ENCODE assay signal across 1 cellular context in genomic region chr4:146175541-146176453, GRCh38.
TF ChIP-seq lines count a peak whose summit lies in the region.

TSS of gene LSM6 (plus strand) at chr4:146175718. CDS start at chr4:146182922, 7,204 bp downstream.

TF ChIP-seq in K562, 482 proteins besides CTCF, POLR2A, EP300 and RAD21 (continued from another document and continues in another):
- TF ChIP-seq RERE (CRISPR knock-in tag; IDR thresholded peaks at IDR 0.05; ENCODE audit: borderline replicate concordance) (no peak), CSDE1 (IDR thresholded peaks at IDR 0.05) (no peak), TBP (optimal IDR thresholded peaks at IDR 0.05; ENCODE audit: low read depth, low read length) (peak; percentile 60), POLR2AphosphoS5 (IDR thresholded peaks at IDR 0.05; ENCODE audit: control insufficient read depth, insufficient read depth, low read depth, low read length) (peak; percentile 55; the same call in 1 of the 2 replicates), CHCHD3 (CRISPR knock-in tag; IDR thresholded peaks at IDR 0.05) (no peak), PHF20 (IDR thresholded peaks at IDR 0.05; ENCODE audit: partially characterized antibody) (peak; percentile 80), ZBTB34 (CRISPR knock-in tag; IDR thresholded peaks at IDR 0.05) (no peak), CREM (IDR thresholded peaks at IDR 0.05; ENCODE audit: low read depth) (peak; percentile 38; the same call in 1 of the 2 replicates), UBTF (IDR thresholded peaks at IDR 0.05; ENCODE audit: borderline replicate concordance in 1 of 2, low read depth in 2 of 2, low read length in 2 of 2) (peak in 1 of 2 experiments; percentile 86; a peak in 1 of 4 replicates), U2AF1 (optimal IDR thresholded peaks at IDR 0.05; ENCODE audit: low read depth, low read length) (no peak), HNRNPUL1 (IDR thresholded peaks at IDR 0.05; ENCODE audit: low read length) (no peak), HMGXB4 (CRISPR knock-in tag; IDR thresholded peaks at IDR 0.05) (no peak), NR3C1 (CRISPR knock-in tag; IDR thresholded peaks at IDR 0.05) (no peak), RBFOX2 (IDR thresholded peaks at IDR 0.05; ENCODE audit: low read depth, low read length) (peak; percentile 83), ETS1 (conservative IDR thresholded peaks at IDR 0.05; ENCODE audit: control insufficient read depth, low read depth, low read length) (no peak), ZNF134 (CRISPR knock-in tag; conservative IDR thresholded peaks at IDR 0.05) (no peak), RNF219 (CRISPR knock-in tag; IDR thresholded peaks at IDR 0.05) (no peak), GTF2F1 (IDR thresholded peaks at IDR 0.05; ENCODE audit: low read depth, low read length) (no peak), CXXC5 (CRISPR knock-in tag; IDR thresholded peaks at IDR 0.05) (peak; percentile 48; the same call in 1 of the 2 replicates), DMBX1 (CRISPR knock-in tag; IDR thresholded peaks at IDR 0.05; ENCODE audit: borderline replicate concordance) (no peak), LCOR (CRISPR knock-in tag; IDR thresholded peaks at IDR 0.05) (peak; percentile 73), RCOR1 (IDR thresholded peaks at IDR 0.05; ENCODE audit: borderline replicate concordance in 1 of 2, low read depth in 2 of 2, low read length in 2 of 2) (peak in 1 of 2 experiments; percentile 36; a peak in 1 of 4 replicates), EWSR1 (IDR thresholded peaks at IDR 0.05; ENCODE audit: borderline replicate concordance, low read depth, partially characterized antibody) (no peak), ZNF316 (IDR thresholded peaks at IDR 0.05) (no peak), PHTF2 (CRISPR knock-in tag; IDR thresholded peaks at IDR 0.05) (no peak), POLR3G (IDR thresholded peaks at IDR 0.05; ENCODE audit: extremely low read depth, insufficient read length, insufficient replicate concordance) (no peak), NCOR1 (IDR thresholded peaks at IDR 0.05) (no peak), MYBL2 (IDR thresholded peaks at IDR 0.05; ENCODE audit: low read depth) (no peak), MYBL2 (CRISPR knock-in tag; IDR thresholded peaks at IDR 0.05; ENCODE audit: borderline replicate concordance) (no peak), NONO (IDR thresholded peaks at IDR 0.05; ENCODE audit: low read depth in 2 of 2, low read length in 1 of 2) (peak in 1 of 2 experiments; percentile 67; a peak in 1 of 4 replicates), SRSF7 (optimal IDR thresholded peaks at IDR 0.05; ENCODE audit: low read depth, low read length) (no peak), RBM15 (IDR thresholded peaks at IDR 0.05; ENCODE audit: insufficient read depth, low read length) (no peak), POLR2G (IDR thresholded peaks at IDR 0.05; ENCODE audit: low read depth, low read length) (peak; percentile 90), HSF4 (CRISPR knock-in tag; IDR thresholded peaks at IDR 0.05; ENCODE audit: borderline replicate concordance) (no peak), MLLT1 (IDR thresholded peaks at IDR 0.05) (no peak), TFAP4 (CRISPR knock-in tag; IDR thresholded peaks at IDR 0.05; ENCODE audit: borderline replicate concordance) (peak; percentile 46; the same call in 1 of the 2 replicates), ZNF324 (CRISPR knock-in tag; IDR thresholded peaks at IDR 0.05) (no peak), POU5F1 (IDR thresholded peaks at IDR 0.05; ENCODE audit: borderline replicate concordance, low read depth, low read length, partially characterized antibody) (peak; percentile 90), ZNF140 (CRISPR knock-in tag; IDR thresholded peaks at IDR 0.05) (no peak), ZNF263 (CRISPR knock-in tag; IDR thresholded peaks at IDR 0.05; ENCODE audit: borderline replicate concordance) (no peak), FOXM1 (IDR thresholded peaks at IDR 0.05; ENCODE audit: low read depth) (0 out of 2 replicates have a peak, but pooled peaks have one; percentile 50), FOXM1 (CRISPR knock-in tag; IDR thresholded peaks at IDR 0.05; ENCODE audit: low read depth) (peak; percentile 79; the same call in 1 of the 2 replicates), COPS2 (conservative IDR thresholded peaks at IDR 0.05) (no peak), THRB (CRISPR knock-in tag; conservative IDR thresholded peaks at IDR 0.05) (no peak), CCNT2 (IDR thresholded peaks at IDR 0.05; ENCODE audit: borderline replicate concordance, extremely low read depth, insufficient read length, low read depth, low read length) (peak; percentile 52), HEY1 (CRISPR knock-in tag; IDR thresholded peaks at IDR 0.05; ENCODE audit: borderline replicate concordance) (no peak), STAT5A (IDR thresholded peaks at IDR 0.05; ENCODE audit: borderline replicate concordance, low read length) (no peak), HDAC1 (IDR thresholded peaks at IDR 0.05) (peak in 1 of 2 experiments; percentile 40; a peak in 1 of 4 replicates), TCF7L2 (IDR thresholded peaks at IDR 0.05; ENCODE audit: low read depth, low read length) (no peak)
